Comparison of ENCODE assay signal across 21 cellular contexts in the genomic region with DNA sequence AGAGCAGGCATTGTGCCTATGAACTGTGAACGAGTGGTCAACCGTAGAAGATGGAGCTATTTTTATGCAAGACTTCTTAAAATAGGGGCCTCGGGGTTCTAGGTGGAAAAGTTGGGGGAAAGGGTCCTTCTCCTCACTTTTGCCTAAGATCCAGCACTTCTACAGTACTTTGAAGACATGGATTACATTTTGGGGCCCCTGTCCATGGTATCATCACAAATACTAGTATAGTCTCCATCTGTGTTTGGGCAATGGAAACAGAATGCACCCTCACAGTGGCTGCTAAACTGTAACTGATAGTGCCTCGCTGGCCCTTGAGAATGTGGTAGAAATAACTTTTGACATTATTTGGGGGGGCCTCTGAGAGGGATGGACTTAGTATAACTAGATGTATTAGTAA. TPM values are rescaled to one million over a fixed set of nuclear protein-coding genes. Genes with fewer than 3 reads are reported as not detected.
DNase-seq lines count a peak whose midpoint lies in the region; ATAC-seq, FAIRE-seq and TF ChIP-seq lines count a peak whose summit lies in the region.
"Had no signal": no experiment of that assay in that cellular context is flagged by ENCODE, and none has a peak within 500 bp of the region (broad histone marks: within the 10 kb centered on the region; RNA-seq: fewer than 3 reads in every experiment).

No MANE protein-coding gene starts in this region.

- peaks cover under 1% of the 10 kb centered on the region; the same call in 1 of the 2 replicates for H3K27me3 ChIP-seq in BLaER1
- H3K27me3 ChIP-seq in suprapubic skin, result peaks cover 30% of the 10 kb centered on the region

- no peak overlapping the region for H3K4me3 ChIP-seq in A549
- no peak overlapping the region for H3K4me3 ChIP-seq in BLaER1
- no peak overlapping the region for H3K4me3 ChIP-seq in suprapubic skin
- H3K4me3 ChIP-seq: HAP-1 had no signal

- H3K4me2 ChIP-seq in A549 (no peak overlapping the region), BLaER1 (peak overlapping the region; percentile 48)

- no peaks in the 10 kb centered on the region for H4K20me1 ChIP-seq in BLaER1

- TF ChIP-seq EP300 in A549 (IDR thresholded peaks at IDR 0.05) (no peak), Ishikawa (IDR thresholded peaks at IDR 0.05; ENCODE audit: borderline replicate concordance) (no peak), suprapubic skin (IDR thresholded peaks at IDR 0.05) (no peak)

- H3K9me3 ChIP-seq in A549 (no peaks in the 10 kb centered on the region), BLaER1 (no peaks in the 10 kb centered on the region), suprapubic skin (no peaks in the 10 kb centered on the region)
- H3K9me3 ChIP-seq: BE2C, Caco-2, HAP-1 had no signal

- DNase-seq in A549 (ENCODE audit: low read depth in 1 of 2, low spot score in 1 of 2), result no peak
- no peak for DNase-seq in AG20443 (ENCODE audit: low spot score)
- DNase-seq in suprapubic skin (ENCODE audit: low spot score in 2 of 2), result no peak
- DNase-seq: AML-193; BE2C; Caco-2; CD4-positive, CD25-positive, alpha-beta regulatory T cell; CD8-positive, alpha-beta T cell; DMS153; DND-41; GOT3 had no signal

- CTCF ChIA-PET in A549 (lab: Yijun Ruan, JAX), result interaction anchor here (1.0 to 5.9 kb wide), 3 partner anchors 8 to 440 kb away, joined by 3 to 41 read pairs (median 3); no protein-coding TSS in a partner anchor

- FAIRE-seq in A549 (lab: Jason Lieb, UNC), result no peak
- FAIRE-seq: G401.6, GM19239, H54 had no signal

- TF ChIP-seq POLR2A in A549 (IDR thresholded peaks at IDR 0.05; ENCODE audit: low read length) (no peak), suprapubic skin (IDR thresholded peaks at IDR 0.05) (no peak)

- H3K36me3 ChIP-seq in BLaER1 (no peaks in the 10 kb centered on the region), suprapubic skin (no peaks in the 10 kb centered on the region)
- H3K36me3 ChIP-seq: BE2C, HAP-1 had no signal

- TF ChIP-seq RAD21 in A549 (conservative IDR thresholded peaks at IDR 0.05 in 1 of 2, IDR thresholded peaks at IDR 0.05 in 1 of 2) (no peak), Ishikawa (IDR thresholded peaks at IDR 0.05; ENCODE audit: low read depth) (no peak)

- POLR2A ChIA-PET in A549 (lab: Yijun Ruan, JAX), result no interaction called here

- WGBS in A549 (ENCODE audit: missing lambda C conversion rate), result 8% methylated on average over 4 of the region's 4 CpGs
- WGBS in suprapubic skin, result 87% methylated on average over 4 of the region's 4 CpGs

- TF ChIP-seq CTCF in A549 (IDR thresholded peaks at IDR 0.05) (no peak), suprapubic skin (IDR thresholded peaks at IDR 0.05) (no peak)

- H3K9ac ChIP-seq in BLaER1, result no peak overlapping the region

- H3K4me1 ChIP-seq in A549 (peaks cover 8% of the 10 kb centered on the region; the same call in 2 of the 3 replicates), BLaER1 (peaks cover 32% of the 10 kb centered on the region), suprapubic skin (peaks cover 12% of the 10 kb centered on the region)
- H3K4me1 ChIP-seq: BE2C had no signal

- H3K27ac ChIP-seq in A549 (no peak overlapping the region), BLaER1 (no peak overlapping the region), suprapubic skin (no peak overlapping the region)
- H3K27ac ChIP-seq: C4-2B had no signal

- ATAC-seq in A549 (no peak), GM19467 (IDR thresholded peaks at IDR 0.05; ENCODE audit: unreplicated experiment) (no peak)
- ATAC-seq: CD8-positive, alpha-beta T cell had no signal

TF ChIP-seq in A549, 52 proteins besides CTCF, POLR2A, EP300 and RAD21:
- no peak for TF ChIP-seq CHD4 (IDR thresholded peaks at IDR 0.05; ENCODE audit: borderline replicate concordance)
- peak; percentile 20; the same call in 1 of the 2 replicates for TF ChIP-seq REST (IDR thresholded peaks at IDR 0.05)

TF ChIP-seq in Ishikawa, 13 proteins besides CTCF, POLR2A, EP300 and RAD21:
- TF ChIP-seq MAX (IDR thresholded peaks at IDR 0.05), result no peak
- TF ChIP-seq REST (IDR thresholded peaks at IDR 0.05; ENCODE audit: low read depth), result peak; percentile 64; the same call in 1 of the 2 replicates

RNA-seq across cellular contexts. Expression of gene CCDC184, which starts 5.5 kb away (rescaled TPM):
- polyA plus RNA-seq in A549 (2011; rRNA removed), result 2.4 and 2.7 TPM in 2 replicates
- polyA plus RNA-seq in A549 (2012; cell fraction: cytosol; rRNA removed), result 2.8 and 3.0 TPM in 2 replicates
- 2.4 and 2.7 TPM in 2 replicates for polyA plus RNA-seq in A549 (2012; cell fraction: nucleus; rRNA removed)
- polyA plus RNA-seq in A549 (2017; fragmentation: RNase III; extraction: RNeasy Plus Mini Kit Qiagen cat#74134 plus additional on column Dnase treatment), result 1.2 to 1.6 TPM (median 1.5 TPM) in 3 replicates
- 1.8 TPM in 2 replicates for polyA minus RNA-seq in A549 (2011; rRNA and poly(A)+ RNA removed)
- total RNA-seq in suprapubic skin, result under 1 TPM; 0.19 to 0.83 (median 0.60) TPM
- total RNA-seq: A172 had no signal

RNA-seq across cellular contexts. Expression of gene ASB8, which starts 20.7 kb away (rescaled TPM):
- polyA plus RNA-seq in A549 (2011; rRNA removed) (25.6 and 33.1 TPM in 2 replicates), A549 (2017; fragmentation: RNase III; extraction: RNeasy Plus Mini Kit Qiagen cat#74134 plus additional on column Dnase treatment) (16.2 to 19.1 TPM (median 17.8 TPM) in 3 replicates)
- polyA plus RNA-seq in A549 (2012; cell fraction: cytosol; rRNA removed), result 10.7 and 14.4 TPM in 2 replicates
- 5.8 and 7.9 TPM in 2 replicates for polyA plus RNA-seq in A549 (2012; cell fraction: nucleus; rRNA removed)
- 30.3 and 37.6 TPM in 2 replicates for polyA minus RNA-seq in A549 (2011; rRNA and poly(A)+ RNA removed)
- 10 to 100 TPM; 19.8 to 49.4 (median 23.6) TPM for total RNA-seq in suprapubic skin

RNA-seq across cellular contexts. Expression of gene OR10AD1, which starts 25.1 kb away (rescaled TPM):
- polyA plus RNA-seq in A549 (2011; rRNA removed) (not detected in 2 replicates), A549 (2017; fragmentation: RNase III; extraction: RNeasy Plus Mini Kit Qiagen cat#74134 plus additional on column Dnase treatment) (not detected in 3 replicates)
- not detected in 2 replicates for polyA plus RNA-seq in A549 (2012; cell fraction: cytosol; rRNA removed)
- polyA plus RNA-seq in A549 (2012; cell fraction: nucleus; rRNA removed), result not detected in 2 replicates
- polyA minus RNA-seq in A549 (2011; rRNA and poly(A)+ RNA removed), result not detected in 2 replicates
- not detected for total RNA-seq in suprapubic skin
- total RNA-seq: A172; Caco-2; CD4-positive, CD25-positive, alpha-beta regulatory T cell; CD8-positive, alpha-beta T cell had no signal
- polyA plus RNA-seq: AG04450 had no signal

RNA-seq across cellular contexts. Expression of gene PFKM, which starts 58.8 kb away (rescaled TPM):
- polyA plus RNA-seq in A549 (2011; rRNA removed) (43.0 and 45.5 TPM in 2 replicates), A549 (2017; fragmentation: RNase III; extraction: RNeasy Plus Mini Kit Qiagen cat#74134 plus additional on column Dnase treatment) (36.2 to 42.1 TPM (median 41.1 TPM) in 3 replicates)
- polyA plus RNA-seq in A549 (2012; cell fraction: cytosol; rRNA removed), result 37.6 and 41.1 TPM in 2 replicates
- polyA plus RNA-seq in A549 (2012; cell fraction: nucleus; rRNA removed), result 59.0 and 76.6 TPM in 2 replicates
- polyA minus RNA-seq in A549 (2011; rRNA and poly(A)+ RNA removed), result 42.5 and 61.3 TPM in 2 replicates
- total RNA-seq in suprapubic skin, result 10 to 100 TPM; 20.4 to 31.2 (median 27.7) TPM
